21 cellular contexts compared by ENCODE assay signal in genomic region chr11:9656864-9657263, GRCh38. TPM values are rescaled to one million over a fixed set of nuclear protein-coding genes. Genes with fewer than 3 reads are reported as not detected.
DNase-seq lines count a peak whose midpoint lies in the region; ATAC-seq and TF ChIP-seq lines count a peak whose summit lies in the region.
"Had no signal": no experiment of that assay in that cellular context is flagged by ENCODE, and none has a peak within 500 bp of the region (broad histone marks: within the 10 kb centered on the region; RNA-seq: fewer than 3 reads in every experiment).

No MANE protein-coding gene starts in this region.

- H3K9me3 Mint-ChIP-seq in stimulated activated naive CD8-positive, alpha-beta T cell treated with anti-CD3 and anti-CD28 coated beads, Interleukin-15, amount 100 ng/mL, for 72 hours, result no peaks in the 10 kb centered on the region
- H3K9me3 Mint-ChIP-seq: CD4-positive, alpha-beta memory T cell had no signal

- peaks cover 0 to 12% of the 10 kb centered on the region in 2 donors for H3K4me1 ChIP-seq in left lung
- H3K4me1 ChIP-seq in spleen, result peaks cover 3 to 22% (median 16%) of the 10 kb centered on the region in 6 donors
- H3K4me1 ChIP-seq: Peyer's patch had no signal

- ATAC-seq in left lung, result peak; percentile 46
- no peak for ATAC-seq in stimulated activated naive CD8-positive, alpha-beta T cell treated with anti-CD3 and anti-CD28 coated beads, Interleukin-15, amount 100 ng/mL, for 72 hours
- no peak for ATAC-seq in HG02759 (IDR thresholded peaks at IDR 0.05; ENCODE audit: unreplicated experiment)
- ATAC-seq: A549, HCT116 had no signal

- H3K4me3 ChIP-seq in WERI-Rb-1 (ENCODE audit: low read depth, low read length) (no peak overlapping the region), left lung (no peak overlapping the region), spleen (no peak overlapping the region)
- H3K4me3 ChIP-seq: A549, Peyer's patch had no signal

- no peak overlapping the region for H3K27ac Mint-ChIP-seq in stimulated activated naive CD8-positive, alpha-beta T cell treated with anti-CD3 and anti-CD28 coated beads, Interleukin-15, amount 100 ng/mL, for 72 hours

- H3K4me1 Mint-ChIP-seq in stimulated activated naive CD8-positive, alpha-beta T cell treated with anti-CD3 and anti-CD28 coated beads, Interleukin-15, amount 100 ng/mL, for 72 hours, result no peaks in the 10 kb centered on the region

- DNase-seq in M059J (ENCODE audit: low read depth) (peak; percentile 7), WERI-Rb-1 (peak; percentile 15), left lung (no peak), spleen (no peak), NCI-H2227 treated with DMSO at 0.1 percent for 48 hours (lab: John Stamatoyannopoulos, UW) (no peak)
- DNase-seq in stimulated activated naive CD8-positive, alpha-beta T cell treated with anti-CD3 and anti-CD28 coated beads, Interleukin-15, amount 100 ng/mL, for 72 hours, result no peak
- DNase-seq: C1 segment of cervical spinal cord; CD4-positive, alpha-beta memory T cell; COR-L47; DMS79 treated with DMSO at 0.1 percent for 48 hours; GF-D8; NCI-H1092 treated with DMSO at 0.1 percent for 48 hours; NCI-H1436; NCI-H187; NCI-H2107; NCI-H526 treated with DMSO at 0.1 percent for 48 hours; Peyer's patch; SHP77 treated with DMSO at 0.1 percent for 48 hours had no signal

- H3K27ac ChIP-seq in WERI-Rb-1 (no peak overlapping the region), left lung (no peak overlapping the region), spleen (peak overlapping the region in 7 of 8 donors; percentile 13 to 65 (median 53))
- H3K27ac ChIP-seq: A549, Peyer's patch had no signal

- no peak overlapping the region for H3K4me3 Mint-ChIP-seq in stimulated activated naive CD8-positive, alpha-beta T cell treated with anti-CD3 and anti-CD28 coated beads, Interleukin-15, amount 100 ng/mL, for 72 hours
- H3K4me3 Mint-ChIP-seq: CD4-positive, alpha-beta memory T cell had no signal

- H3K36me3 ChIP-seq in WERI-Rb-1 (no peaks in the 10 kb centered on the region), left lung (no peaks in the 10 kb centered on the region), spleen (no peaks in the 10 kb centered on the region)
- H3K36me3 ChIP-seq: Peyer's patch had no signal

- H3K9me3 ChIP-seq in WERI-Rb-1 (ENCODE audit: severe bottlenecking) (peaks cover 3% of the 10 kb centered on the region), left lung (no peaks in the 10 kb centered on the region), spleen (no peaks in the 10 kb centered on the region)
- H3K9me3 ChIP-seq: Peyer's patch had no signal

- no peak for TF ChIP-seq CTCF in WERI-Rb-1 (IDR thresholded peaks at IDR 0.05; ENCODE audit: low read depth, low read length)
- no peak for TF ChIP-seq CTCF in left lung (IDR thresholded peaks at IDR 0.05)
- no peak for TF ChIP-seq CTCF in spleen (IDR thresholded peaks at IDR 0.05 in 8 of 11, conservative IDR thresholded peaks at IDR 0.05 in 3 of 11)

- H3K27me3 ChIP-seq in WERI-Rb-1 (ENCODE audit: insufficient read depth, low read depth, severe bottlenecking) (no peaks in the 10 kb centered on the region), left lung (no peaks in the 10 kb centered on the region), spleen (replicated peaks in 1 of 7) (no peaks in the 10 kb centered on the region)
- H3K27me3 ChIP-seq: Peyer's patch had no signal

- TF ChIP-seq POLR2A in spleen (IDR thresholded peaks at IDR 0.05), result no peak

- H3K27me3 Mint-ChIP-seq in stimulated activated naive CD8-positive, alpha-beta T cell treated with anti-CD3 and anti-CD28 coated beads, Interleukin-15, amount 100 ng/mL, for 72 hours, result peaks cover 18% of the 10 kb centered on the region

- intact Hi-C loops in left lung (cut with DNase I) (no loop called here), spleen (cut with DNase I; ENCODE audit: low total_unique reads) (no loop called here)

RNA-seq across cellular contexts. Expression of gene SWAP70, which starts 7.0 kb away (rescaled TPM):
- 22.4 and 31.9 TPM in 2 replicates for total RNA-seq in M059J (2014; rRNA removed; shearing (Covaris generic))
- total RNA-seq in left lung (10 to 100 TPM; 45.6 to 50.8 TPM), spleen (100 to 1,000 TPM in 6 of 7 donors, 10 to 100 TPM in 1; 95.2 to 130 (median 117) TPM)
- polyA plus RNA-seq in spleen, result 10 to 100 TPM; 34.9 to 55.0 (median 38.6) TPM

Comparison
In these comparisons a context has a peak if more than half of its experiments do, and no peak if none do; other contexts are left out.
1. DNase-seq: peak in M059J (single experiment) and WERI-Rb-1 (single experiment); none in left lung (0 of 2), spleen (single experiment), stimulated activated naive CD8-positive, alpha-beta T cell treated with anti-CD3 and anti-CD28 coated beads, Interleukin-15, amount 100 ng/mL, for 72 hours (0 of 2) and NCI-H2227 treated with DMSO at 0.1 percent for 48 hours (single experiment).
2. H3K27ac ChIP-seq: peak in spleen (7 of 8); none in WERI-Rb-1 (single experiment) and left lung (0 of 2).